ENCODE assay signal across 8 cellular contexts in genomic region chr1:12208764-12209494, GRCh38. TPM values are rescaled to one million over a fixed set of nuclear protein-coding genes. Genes with fewer than 3 reads are reported as not detected.
DNase-seq lines count a peak whose midpoint lies in the region; ATAC-seq and TF ChIP-seq lines count a peak whose summit lies in the region.

No MANE protein-coding gene starts in this region.

- peak overlapping the region in 2 of 12 donors; percentile 2 to 21 for H3K27ac ChIP-seq in heart left ventricle

- H3K9me3 ChIP-seq in T-helper 17 cell (ENCODE audit: control insufficient read depth, low read length, poor library complexity, severe bottlenecking) (no peaks in the 10 kb centered on the region), heart left ventricle (no peaks in the 10 kb centered on the region)

- peaks cover 9% of the 10 kb centered on the region for H3K36me3 Mint-ChIP-seq in T-helper 17 cell (ENCODE audit: low read depth)
- H3K36me3 Mint-ChIP-seq in activated naive CD8-positive, alpha-beta T cell treated with anti-CD3 and anti-CD28 coated beads, Interleukin-2, amount 50 U/mL, for 24 hours (ENCODE audit: low read depth): peaks cover 41% of the 10 kb centered on the region

- intact Hi-C loops in heart left ventricle (cut with DNase I): loop anchor here (1.0 to 5.0 kb wide), 4 partner anchors 42 to 85 kb away; partner anchors contain the start of gene TNFRSF1B (in 1 of the 10)

- ATAC-seq in GM18517 (IDR thresholded peaks at IDR 0.05; ENCODE audit: unreplicated experiment) (peak; percentile 44), T-helper 17 cell (peak; percentile 74), heart left ventricle (peak; percentile 79 to 91 (median 90)), HG03280 (IDR thresholded peaks at IDR 0.05; ENCODE audit: unreplicated experiment) (no peak)
- peak; percentile 53 for ATAC-seq in activated naive CD8-positive, alpha-beta T cell treated with anti-CD3 and anti-CD28 coated beads, Interleukin-2, amount 50 U/mL, for 24 hours

- H3K27me3 ChIP-seq in heart left ventricle: no peaks in the 10 kb centered on the region

- TF ChIP-seq POLR2A in heart left ventricle (IDR thresholded peaks at IDR 0.05): no peak

- 27 to 36% (median 32%) methylated on average over 10 to 14 of the region's 14 CpGs for WGBS in heart left ventricle, 4 donors

- no peaks in the 10 kb centered on the region for H3K9me3 Mint-ChIP-seq in activated naive CD8-positive, alpha-beta T cell treated with anti-CD3 and anti-CD28 coated beads, Interleukin-2, amount 50 U/mL, for 24 hours

- TF ChIP-seq CTCF in heart left ventricle (IDR thresholded peaks at IDR 0.05): peak; percentile 85 to 97 (median 92)

- H3K4me3 Mint-ChIP-seq in T-helper 17 cell: peak overlapping the region; percentile 65
- no peak overlapping the region for H3K4me3 Mint-ChIP-seq in activated naive CD8-positive, alpha-beta T cell treated with anti-CD3 and anti-CD28 coated beads, Interleukin-2, amount 50 U/mL, for 24 hours

- DNase-seq in AG08395 (ENCODE audit: low spot score) (peak; percentile 90), NCI-H1092 (lab: John Stamatoyannopoulos, UW) (peak; percentile 77), T-helper 17 cell (peak; percentile 75 to 87 (median 75)), heart left ventricle (peak; percentile 78 to 91 (median 83)), renal cortical epithelial cell (ENCODE audit: low read depth) (peak; percentile 42)
- peak; percentile 89 for DNase-seq in activated naive CD8-positive, alpha-beta T cell treated with anti-CD3 and anti-CD28 coated beads, Interleukin-2, amount 50 U/mL, for 24 hours

- peak overlapping the region; percentile 90 for H3K27ac Mint-ChIP-seq in T-helper 17 cell
- peak overlapping the region; percentile 67 for H3K27ac Mint-ChIP-seq in activated naive CD8-positive, alpha-beta T cell treated with anti-CD3 and anti-CD28 coated beads, Interleukin-2, amount 50 U/mL, for 24 hours

- peaks cover 42% of the 10 kb centered on the region for H3K4me1 Mint-ChIP-seq in T-helper 17 cell
- H3K4me1 Mint-ChIP-seq in activated naive CD8-positive, alpha-beta T cell treated with anti-CD3 and anti-CD28 coated beads, Interleukin-2, amount 50 U/mL, for 24 hours: peaks cover 55% of the 10 kb centered on the region

- H3K4me3 ChIP-seq in heart left ventricle: no peak overlapping the region

- peaks cover 0 to 13% (median 6%) of the 10 kb centered on the region in 12 donors for H3K4me1 ChIP-seq in heart left ventricle

- H3K36me3 ChIP-seq in heart left ventricle: peaks cover 0 to 46% (median 8%) of the 10 kb centered on the region in 9 donors

- no peaks in the 10 kb centered on the region for H3K27me3 Mint-ChIP-seq in T-helper 17 cell
- H3K27me3 Mint-ChIP-seq in activated naive CD8-positive, alpha-beta T cell treated with anti-CD3 and anti-CD28 coated beads, Interleukin-2, amount 50 U/mL, for 24 hours: no peaks in the 10 kb centered on the region

RNA-seq across cellular contexts. Expression of gene VPS13D, which starts 20.9 kb away (rescaled TPM):
- total RNA-seq in T-helper 17 cell (10 to 100 TPM; 63.5 to 67.6 TPM), heart left ventricle (100 to 1,000 TPM in 4 of 9 donors, 10 to 100 TPM in 5; 74.3 to 301 (median 95.8) TPM), renal cortical epithelial cell (20.0 and 74.1 TPM in 2 replicates)
- 10 to 100 TPM; 32.1 to 84.8 TPM for polyA plus RNA-seq in heart left ventricle

RNA-seq across cellular contexts. Expression of gene TNFRSF1B, which starts 42.1 kb away (rescaled TPM):
- total RNA-seq in T-helper 17 cell: 100 to 1,000 TPM; 127 to 132 TPM
- total RNA-seq in heart left ventricle: 10 to 100 TPM; 11.2 to 71.0 (median 16.6) TPM
- 10 to 100 TPM in 1 of 2 donors, 1 to 10 TPM in 1; 8.6 to 14.9 TPM for polyA plus RNA-seq in heart left ventricle
- 0.35 and 1.6 TPM in 2 replicates for total RNA-seq in renal cortical epithelial cell
